8 cellular contexts compared by ENCODE assay signal in genomic region chr10:132434405-132435005, GRCh38. TPM values are rescaled to one million over a fixed set of nuclear protein-coding genes. Genes with fewer than 3 reads are reported as not detected.
A peak's percentile ranks its signal among the peaks of the same experiment; 100 is the strongest.
DNase-seq lines count a peak whose midpoint lies in the region; ATAC-seq and TF ChIP-seq lines count a peak whose summit lies in the region.

No MANE protein-coding gene starts in this region.

- peaks cover 0 to 17% (median 0%) of the 10 kb centered on the region in 12 donors for H3K4me1 ChIP-seq in heart left ventricle
- H3K4me1 ChIP-seq in upper lobe of right lung: peaks cover 3% of the 10 kb centered on the region

- DNase-seq in activated gamma-delta T cell treated with Interleukin-2 at 50 U/mL for 16 hours (peak; percentile 54), activated gamma-delta T cell (lab: John Stamatoyannopoulos, UW) (no peak), activated B cell treated with CpG ODN at 0.5 μM for 24 hours (no peak), heart left ventricle (peak in 4 of 5 donors; percentile 59 to 85 (median 70)), upper lobe of right lung (peak; percentile 86), SW480 (ENCODE audit: low spot score) (no peak), NCI-H1417 (lab: John Stamatoyannopoulos, UW) (no peak)

- H3K36me3 ChIP-seq in heart left ventricle (no peaks in the 10 kb centered on the region), upper lobe of right lung (no peaks in the 10 kb centered on the region)

- no peaks in the 10 kb centered on the region for H3K27me3 Mint-ChIP-seq in activated B cell treated with CpG ODN at 0.5 μM for 24 hours

- intact Hi-C loops in activated B cell treated with CpG ODN at 0.5 μM for 24 hours (cut with micrococcal nuclease): loop anchor here (1.0 kb wide), 2 partner anchors 13 kb away; no protein-coding TSS in a partner anchor
- intact Hi-C loops in heart left ventricle (cut with DNase I): no loop called here
- intact Hi-C loops in upper lobe of right lung (cut with DNase I): no loop called here

- H3K9me3 ChIP-seq in heart left ventricle (no peaks in the 10 kb centered on the region), upper lobe of right lung (no peaks in the 10 kb centered on the region)

- CTCF ChIA-PET in activated B cell treated with CpG ODN at 0.5 μM for 24 hours (lab: Charles Lee): interaction anchor here (0.9 to 1.1 kb wide), 2 partner anchors 9 to 12 kb away, joined by 3 to 5 read pairs; no protein-coding TSS in a partner anchor

- peak overlapping the region; percentile 69 for H3K4me3 Mint-ChIP-seq in activated B cell treated with CpG ODN at 0.5 μM for 24 hours

- H3K27ac Mint-ChIP-seq in activated B cell treated with CpG ODN at 0.5 μM for 24 hours: peak overlapping the region; percentile 41

- TF ChIP-seq CTCF in activated B cell treated with CpG ODN at 0.5 μM for 24 hours (IDR thresholded peaks at IDR 0.05) (no peak), heart left ventricle (IDR thresholded peaks at IDR 0.05) (no peak), upper lobe of right lung (IDR thresholded peaks at IDR 0.05) (no peak)

- ATAC-seq in activated B cell treated with CpG ODN at 0.5 μM for 24 hours (ENCODE audit: low read depth) (peak; percentile 87), heart left ventricle (peak in 2 of 4 donors; percentile 37 to 50), upper lobe of right lung (peak; percentile 60), GM21515 (IDR thresholded peaks at IDR 0.05; ENCODE audit: unreplicated experiment) (no peak)

- H3K4me1 Mint-ChIP-seq in activated B cell treated with CpG ODN at 0.5 μM for 24 hours: peaks cover 21% of the 10 kb centered on the region

- peak overlapping the region in 1 of 12 donors; percentile 26 for H3K4me3 ChIP-seq in heart left ventricle
- H3K4me3 ChIP-seq in upper lobe of right lung: no peak overlapping the region

- POLR2A ChIA-PET in activated B cell treated with CpG ODN at 0.5 μM for 24 hours (lab: Charles Lee): interaction anchor here (0.6 to 1.3 kb wide), 4 partner anchors 9 to 44 kb away, joined by 3 to 7 read pairs (median 6); no protein-coding TSS in a partner anchor

- no peaks in the 10 kb centered on the region for H3K9me3 Mint-ChIP-seq in activated B cell treated with CpG ODN at 0.5 μM for 24 hours

- no peaks in the 10 kb centered on the region for H3K36me3 Mint-ChIP-seq in activated B cell treated with CpG ODN at 0.5 μM for 24 hours (ENCODE audit: low read depth)

- no peak overlapping the region for H3K27ac ChIP-seq in heart left ventricle
- no peak overlapping the region for H3K27ac ChIP-seq in upper lobe of right lung

- WGBS in heart left ventricle, 4 donors: 46 to 68% (median 58%) methylated on average over 12 of the region's 12 CpGs

- no peak for TF ChIP-seq POLR2A in heart left ventricle (IDR thresholded peaks at IDR 0.05)

- H3K27me3 ChIP-seq in heart left ventricle: no peaks in the 10 kb centered on the region
- H3K27me3 ChIP-seq in upper lobe of right lung: no peaks in the 10 kb centered on the region

RNA-seq across cellular contexts. Expression of gene PWWP2B, which starts 37.5 kb away (rescaled TPM):
- total RNA-seq in activated B cell treated with CpG ODN at 0.5 μM for 24 hours: 12.8 and 13.4 TPM in 2 replicates
- 10 to 100 TPM; 10.5 to 23.5 (median 15.3) TPM for total RNA-seq in heart left ventricle
- 10 to 100 TPM; 13.8 to 19.7 TPM for polyA plus RNA-seq in heart left ventricle
- total RNA-seq in upper lobe of right lung: 26.0 TPM

Comparison
In these comparisons a context has a peak if more than half of its experiments do, and no peak if none do; other contexts are left out.
1. DNase-seq: peak in activated gamma-delta T cell treated with Interleukin-2 at 50 U/mL for 16 hours (single experiment), heart left ventricle (4 of 5) and upper lobe of right lung (single experiment); none in activated gamma-delta T cell (single experiment), activated B cell treated with CpG ODN at 0.5 μM for 24 hours (single experiment), SW480 (single experiment) and NCI-H1417 (0 of 3).